In the genomic region with DNA sequence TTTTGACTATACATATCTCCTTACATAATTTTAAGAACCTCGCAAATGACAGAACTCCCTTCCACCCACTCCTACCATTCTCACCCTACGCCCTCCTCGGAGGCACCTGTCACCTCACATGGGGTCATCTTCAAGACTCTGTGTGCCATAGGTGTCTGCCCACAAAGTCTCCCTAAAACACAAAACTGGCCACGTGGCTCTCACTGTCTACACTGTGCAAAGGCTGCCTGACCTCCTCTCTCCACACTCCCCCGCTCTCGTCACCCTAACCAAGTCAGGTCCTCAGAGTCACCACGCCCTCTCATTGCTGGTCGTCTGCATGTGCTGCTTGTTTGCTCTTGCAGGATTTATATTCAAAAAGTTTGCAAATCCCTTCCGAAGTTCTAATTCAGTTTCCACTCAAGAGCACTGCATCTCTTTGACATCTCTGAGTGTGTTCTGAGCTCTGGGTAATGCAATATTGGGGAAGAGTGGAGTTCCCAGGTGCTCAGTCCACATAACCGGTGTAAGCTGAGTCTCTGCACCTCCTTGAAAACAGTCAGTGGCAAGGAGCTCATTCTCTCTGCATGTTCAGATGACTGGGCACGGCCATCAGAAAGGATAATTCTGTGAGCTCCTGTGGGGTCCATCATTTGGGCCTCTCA, we compare ENCODE assay signal across 2 cellular contexts. TPM values are rescaled to one million over a fixed set of nuclear protein-coding genes. Genes with fewer than 3 reads are reported as not detected.
"Had no signal": no experiment of that assay in that cellular context is flagged by ENCODE, and none has a peak within 500 bp of the region (broad histone marks: within the 10 kb centered on the region; RNA-seq: fewer than 3 reads in every experiment).

No MANE protein-coding gene starts in this region.

RNA-seq across cellular contexts. Expression of a gene that starts 36.1 kb away (rescaled TPM):
- total RNA-seq: mononuclear cell, natural killer cell had no signal
